Comparison of ENCODE assay signal across 26 cellular contexts in genomic region chr11:32200448-32200847, GRCh38.
DNase-seq lines count a peak whose midpoint lies in the region; ATAC-seq and TF ChIP-seq lines count a peak whose summit lies in the region.
"Had no signal": no experiment of that assay in that cellular context is flagged by ENCODE, and none has a peak within 500 bp of the region (broad histone marks: within the 10 kb centered on the region; RNA-seq: fewer than 3 reads in every experiment).

No MANE protein-coding gene starts in this region.

- no peaks in the 10 kb centered on the region for H3F3A ChIP-seq in neural progenitor cell (ENCODE audit: low read depth)

- no peak overlapping the region for H3K9ac ChIP-seq in neural progenitor cell
- H3K9ac ChIP-seq: GM23248 had no signal

- H3K36me3 ChIP-seq in neural progenitor cell: no peaks in the 10 kb centered on the region
- H3K36me3 ChIP-seq: BE2C had no signal

- TF ChIP-seq CTCF in WTC11 (IDR thresholded peaks at IDR 0.05) (no peak), glutamatergic neuron (IDR thresholded peaks at IDR 0.05; ENCODE audit: partially characterized antibody, unreplicated experiment) (no peak), neural progenitor cell (IDR thresholded peaks at IDR 0.05) (peak; percentile 17)

- no peaks in the 10 kb centered on the region for H3K9me3 ChIP-seq in neural progenitor cell (ENCODE audit: low read depth)
- H3K9me3 ChIP-seq: BE2C had no signal

- H3K4me3 Mint-ChIP-seq in WTC11 (no peak overlapping the region), glutamatergic neuron (ENCODE audit: unreplicated experiment) (no peak overlapping the region), neural progenitor cell (no peak overlapping the region)
- no peak overlapping the region for H3K4me3 Mint-ChIP-seq in activated CD8-positive, alpha-beta T cell treated with anti-CD3 and anti-CD28 coated beads, Interleukin-2, amount 10 ng/mL, durations not matched to agents 7 days and 5 days
- H3K4me3 Mint-ChIP-seq: CD14-positive monocyte; CD8-positive, alpha-beta memory T cell had no signal

- H3K27ac ChIP-seq in neural progenitor cell: no peak overlapping the region
- H3K27ac ChIP-seq: GM23248, SK-N-MC had no signal

- POLR2A ChIA-PET in WTC11 (lab: Charles Lee): interaction anchor here (0.6 kb wide), 1 partner anchor 846 kb away, joined by 4 read pairs; no protein-coding TSS in a partner anchor
- POLR2A ChIA-PET in activated CD8-positive, alpha-beta T cell treated with anti-CD3 and anti-CD28 coated beads, Interleukin-2, amount 10 ng/mL, durations not matched to agents 7 days and 5 days (lab: Charles Lee): no interaction called here

- ATAC-seq in WTC11: peak; percentile 87
- no peak for ATAC-seq in activated CD8-positive, alpha-beta T cell treated with anti-CD3 and anti-CD28 coated beads, Interleukin-2, amount 10 ng/mL, durations not matched to agents 7 days and 5 days
- no peak for ATAC-seq in GM19455 (IDR thresholded peaks at IDR 0.05; ENCODE audit: unreplicated experiment)
- ATAC-seq in GM18505 (IDR thresholded peaks at IDR 0.05; ENCODE audit: unreplicated experiment): no peak
- ATAC-seq: HepG2 had no signal

- H3K27me3 Mint-ChIP-seq in WTC11 (ENCODE audit: low read depth) (no peaks in the 10 kb centered on the region), glutamatergic neuron (ENCODE audit: unreplicated experiment) (peaks cover 3% of the 10 kb centered on the region), neural progenitor cell (ENCODE audit: insufficient read depth, low read depth) (peaks cover 6% of the 10 kb centered on the region)
- peaks cover 4% of the 10 kb centered on the region for H3K27me3 Mint-ChIP-seq in activated CD8-positive, alpha-beta T cell treated with anti-CD3 and anti-CD28 coated beads, Interleukin-2, amount 10 ng/mL, durations not matched to agents 7 days and 5 days (ENCODE audit: low read depth)

- H3K79me2 ChIP-seq in neural progenitor cell (ENCODE audit: low read depth): no peaks in the 10 kb centered on the region

- no peaks in the 10 kb centered on the region for H3K36me3 Mint-ChIP-seq in WTC11
- H3K36me3 Mint-ChIP-seq in glutamatergic neuron (ENCODE audit: unreplicated experiment): peaks cover 3% of the 10 kb centered on the region
- no peaks in the 10 kb centered on the region for H3K36me3 Mint-ChIP-seq in neural progenitor cell
- H3K36me3 Mint-ChIP-seq in activated CD8-positive, alpha-beta T cell treated with anti-CD3 and anti-CD28 coated beads, Interleukin-2, amount 10 ng/mL, durations not matched to agents 7 days and 5 days (ENCODE audit: low read depth): no peaks in the 10 kb centered on the region
- H3K36me3 Mint-ChIP-seq: CD14-positive monocyte; CD8-positive, alpha-beta memory T cell had no signal

- H3K4me1 Mint-ChIP-seq in WTC11 (peaks cover 11% of the 10 kb centered on the region), glutamatergic neuron (ENCODE audit: low read depth, unreplicated experiment) (no peaks in the 10 kb centered on the region), neural progenitor cell (peaks cover 3% of the 10 kb centered on the region)
- H3K4me1 Mint-ChIP-seq in activated CD8-positive, alpha-beta T cell treated with anti-CD3 and anti-CD28 coated beads, Interleukin-2, amount 10 ng/mL, durations not matched to agents 7 days and 5 days (ENCODE audit: low read depth): no peaks in the 10 kb centered on the region
- H3K4me1 Mint-ChIP-seq: CD14-positive monocyte; CD8-positive, alpha-beta memory T cell had no signal

- no peaks in the 10 kb centered on the region for H3K9me3 Mint-ChIP-seq in WTC11
- H3K9me3 Mint-ChIP-seq in glutamatergic neuron (ENCODE audit: unreplicated experiment): no peaks in the 10 kb centered on the region
- H3K9me3 Mint-ChIP-seq in neural progenitor cell: no peaks in the 10 kb centered on the region
- no peaks in the 10 kb centered on the region for H3K9me3 Mint-ChIP-seq in activated CD8-positive, alpha-beta T cell treated with anti-CD3 and anti-CD28 coated beads, Interleukin-2, amount 10 ng/mL, durations not matched to agents 7 days and 5 days (ENCODE audit: insufficient read depth)
- H3K9me3 Mint-ChIP-seq: CD8-positive, alpha-beta memory T cell had no signal

- CTCF ChIA-PET in WTC11 (lab: Charles Lee): interaction anchor here (0.6 to 1.8 kb wide), 6 partner anchors 30 to 194 kb away, joined by 3 to 6 read pairs (median 3); no protein-coding TSS in a partner anchor
- CTCF ChIA-PET in activated CD8-positive, alpha-beta T cell treated with anti-CD3 and anti-CD28 coated beads, Interleukin-2, amount 10 ng/mL, durations not matched to agents 7 days and 5 days (lab: Charles Lee): interaction anchor here (1.2 kb wide), 1 partner anchor 33 kb away, joined by 3 read pairs; no protein-coding TSS in a partner anchor

- no peaks in the 10 kb centered on the region for H4K20me1 ChIP-seq in neural progenitor cell (ENCODE audit: low read depth)

- peak; percentile 41 for DNase-seq in NCI-H748 (lab: John Stamatoyannopoulos, UW; ENCODE audit: unreplicated experiment)
- no peak for DNase-seq in NCI-H748 treated with DMSO at 0.1 percent for 48 hours (lab: John Stamatoyannopoulos, UW)
- DNase-seq in WTC11 (ENCODE audit: low spot score): peak; percentile 29
- DNase-seq in glutamatergic neuron: no peak
- DNase-seq in neural progenitor cell (ENCODE audit: low spot score): no peak
- DNase-seq in activated CD8-positive, alpha-beta T cell treated with anti-CD3 and anti-CD28 coated beads, Interleukin-2, amount 10 ng/mL, durations not matched to agents 7 days and 5 days: no peak
- DNase-seq: 8988T; ACHN; BE2C; CD8-positive, alpha-beta memory T cell; DMS 273 treated with DMSO at 0.1 percent for 48 hours; DMS79 treated with DMSO at 0.1 percent for 48 hours; GF-D8; GM23248; MV-4-11; NCI-H1105; NCI-H1436 treated with DMSO at 0.1 percent for 48 hours; NCI-H187 treated with DMSO at 0.1 percent for 48 hours; NCI-H2227 treated with DMSO at 0.1 percent for 48 hours; NCI-H526 treated with DMSO at 0.1 percent for 48 hours; SIG-M5 had no signal

- H3K4me2 ChIP-seq in neural progenitor cell: no peak overlapping the region

- no peak overlapping the region for H3K4me3 ChIP-seq in neural progenitor cell
- H3K4me3 ChIP-seq: GM23248, SK-N-MC had no signal

- TF ChIP-seq POLR2A in GM18505 (IDR thresholded peaks at IDR 0.05; ENCODE audit: borderline replicate concordance, extremely low read depth, insufficient read depth, insufficient read length): no peak

- H3K4me1 ChIP-seq in neural progenitor cell: no peaks in the 10 kb centered on the region
- H3K4me1 ChIP-seq: BE2C had no signal

- H3K27ac Mint-ChIP-seq in WTC11 (no peak overlapping the region), glutamatergic neuron (ENCODE audit: unreplicated experiment) (peak overlapping the region; percentile 31), neural progenitor cell (no peak overlapping the region)
- H3K27ac Mint-ChIP-seq in activated CD8-positive, alpha-beta T cell treated with anti-CD3 and anti-CD28 coated beads, Interleukin-2, amount 10 ng/mL, durations not matched to agents 7 days and 5 days: no peak overlapping the region
- H3K27ac Mint-ChIP-seq: CD14-positive monocyte; CD8-positive, alpha-beta memory T cell had no signal

- H2AFZ ChIP-seq in neural progenitor cell (replicated peaks): no peak overlapping the region
- H2AFZ ChIP-seq: GM23248 had no signal

- no peaks in the 10 kb centered on the region for H3K27me3 ChIP-seq in neural progenitor cell
- H3K27me3 ChIP-seq: BE2C had no signal

TF ChIP-seq in WTC11, 78 proteins besides CTCF, POLR2A, EP300 and RAD21:
- peak; percentile 82; the same call in 1 of the 2 replicates for TF ChIP-seq ZNF317 (CRISPR knock-in tag; IDR thresholded peaks at IDR 0.05; ENCODE audit: borderline replicate concordance, low read depth)
- TF ChIP-seq, protein P1, sequence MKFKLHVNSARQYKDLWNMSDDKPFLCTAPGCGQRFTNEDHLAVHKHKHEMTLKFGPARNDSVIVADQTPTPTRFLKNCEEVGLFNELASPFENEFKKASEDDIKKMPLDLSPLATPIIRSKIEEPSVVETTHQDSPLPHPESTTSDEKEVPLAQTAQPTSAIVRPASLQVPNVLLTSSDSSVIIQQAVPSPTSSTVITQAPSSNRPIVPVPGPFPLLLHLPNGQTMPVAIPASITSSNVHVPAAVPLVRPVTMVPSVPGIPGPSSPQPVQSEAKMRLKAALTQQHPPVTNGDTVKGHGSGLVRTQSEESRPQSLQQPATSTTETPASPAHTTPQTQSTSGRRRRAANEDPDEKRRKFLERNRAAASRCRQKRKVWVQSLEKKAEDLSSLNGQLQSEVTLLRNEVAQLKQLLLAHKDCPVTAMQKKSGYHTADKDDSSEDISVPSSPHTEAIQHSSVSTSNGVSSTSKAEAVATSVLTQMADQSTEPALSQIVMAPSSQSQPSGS (CRISPR knock-in tag; IDR thresholded peaks at IDR 0.05; ENCODE audit: borderline replicate concordance, low read depth): no peak
- TF ChIP-seq, protein P2, sequence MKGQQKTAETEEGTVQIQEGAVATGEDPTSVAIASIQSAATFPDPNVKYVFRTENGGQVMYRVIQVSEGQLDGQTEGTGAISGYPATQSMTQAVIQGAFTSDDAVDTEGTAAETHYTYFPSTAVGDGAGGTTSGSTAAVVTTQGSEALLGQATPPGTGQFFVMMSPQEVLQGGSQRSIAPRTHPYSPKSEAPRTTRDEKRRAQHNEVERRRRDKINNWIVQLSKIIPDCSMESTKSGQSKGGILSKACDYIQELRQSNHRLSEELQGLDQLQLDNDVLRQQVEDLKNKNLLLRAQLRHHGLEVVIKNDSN (CRISPR knock-in tag; IDR thresholded peaks at IDR 0.05): no peak
- TF ChIP-seq SMAD3 (CRISPR knock-in tag; IDR thresholded peaks at IDR 0.05; ENCODE audit: borderline replicate concordance): no peak

Comparison
In these comparisons a context has a peak if more than half of its experiments do, and no peak if none do; other contexts are left out.
1. DNase-seq: peak in NCI-H748 (single experiment) and WTC11 (single experiment); none in NCI-H748 treated with DMSO at 0.1 percent for 48 hours (single experiment), glutamatergic neuron (single experiment), neural progenitor cell (single experiment) and activated CD8-positive, alpha-beta T cell treated with anti-CD3 and anti-CD28 coated beads, Interleukin-2, amount 10 ng/mL, durations not matched to agents 7 days and 5 days (single experiment).